22 cellular contexts compared by ENCODE assay signal in the genomic region with DNA sequence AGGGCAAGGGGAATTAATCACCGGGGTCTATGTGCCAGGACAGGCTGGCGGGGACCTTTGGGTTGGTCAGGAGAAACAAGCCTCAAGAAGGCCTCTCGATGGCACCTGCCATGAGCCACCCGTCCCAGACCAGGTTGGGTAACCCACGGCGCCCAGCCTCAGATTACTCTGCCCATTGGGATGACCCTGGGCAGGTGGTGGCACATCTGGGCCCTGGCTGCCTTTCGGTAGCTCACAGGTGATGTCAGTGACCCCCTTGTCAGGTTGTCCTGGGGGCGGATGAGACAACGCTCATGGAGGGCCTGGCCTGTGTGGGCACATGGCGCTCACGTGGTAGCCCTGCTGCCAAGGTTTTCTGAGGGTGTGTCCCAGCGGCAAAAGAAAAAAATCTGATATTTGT.
"Had no signal": no experiment of that assay in that cellular context is flagged by ENCODE, and none has a peak within 500 bp of the region (broad histone marks: within the 10 kb centered on the region; RNA-seq: fewer than 3 reads in every experiment).

No MANE protein-coding gene starts in this region.

- H3K27ac Mint-ChIP-seq: activated naive CD4-positive, alpha-beta T cell treated with anti-CD3 and anti-CD28 coated beads for 36 hours; activated T-cell treated with anti-CD3 and anti-CD28 coated beads, Interleukin-2, amount 50 U/mL, for 72 hours; naive B cell; neural progenitor cell; stimulated activated effector memory CD8-positive, alpha-beta T cell treated with anti-CD3 and anti-CD28 coated beads, Interleukin-12 subunit alpha, Interleukin-12 subunit beta, amount 100 ng/mL, for 72 hours; stimulated activated naive CD8-positive, alpha-beta T cell treated with anti-CD3 and anti-CD28 coated beads, Interleukin-15, amount 100 ng/mL, for 72 hours had no signal

- ATAC-seq: activated T-cell treated with anti-CD3 and anti-CD28 coated beads, Interleukin-2, amount 50 U/mL, for 72 hours; heart left ventricle; left cardiac atrium; mucosa of descending colon; stimulated activated effector memory CD8-positive, alpha-beta T cell treated with anti-CD3 and anti-CD28 coated beads, Interleukin-12 subunit alpha, Interleukin-12 subunit beta, amount 100 ng/mL, for 72 hours; stimulated activated naive CD8-positive, alpha-beta T cell treated with anti-CD3 and anti-CD28 coated beads, Interleukin-15, amount 100 ng/mL, for 72 hours had no signal

- H3K9me3 Mint-ChIP-seq: activated naive CD4-positive, alpha-beta T cell treated with anti-CD3 and anti-CD28 coated beads for 36 hours; activated T-cell treated with anti-CD3 and anti-CD28 coated beads, Interleukin-2, amount 50 U/mL, for 72 hours; neural progenitor cell; stimulated activated effector memory CD8-positive, alpha-beta T cell treated with anti-CD3 and anti-CD28 coated beads, Interleukin-12 subunit alpha, Interleukin-12 subunit beta, amount 100 ng/mL, for 72 hours; stimulated activated naive CD8-positive, alpha-beta T cell treated with anti-CD3 and anti-CD28 coated beads, Interleukin-15, amount 100 ng/mL, for 72 hours had no signal

- H3K4me1 Mint-ChIP-seq: naive B cell; stimulated activated effector memory CD8-positive, alpha-beta T cell treated with anti-CD3 and anti-CD28 coated beads, Interleukin-12 subunit alpha, Interleukin-12 subunit beta, amount 100 ng/mL, for 72 hours; stimulated activated naive CD8-positive, alpha-beta T cell treated with anti-CD3 and anti-CD28 coated beads, Interleukin-15, amount 100 ng/mL, for 72 hours had no signal

- DNase-seq: activated effector memory CD4-positive, alpha-beta T cell treated with Interleukin-2 at 50 U/mL for 16 hours; activated naive CD4-positive, alpha-beta T cell treated with anti-CD3 and anti-CD28 coated beads for 36 hours; activated T-cell treated with anti-CD3 and anti-CD28 coated beads, Interleukin-2, amount 50 U/mL, for 72 hours; amygdala; cerebellar nuclear complex; left cardiac atrium; mesenchymal stem cell; mucosa of descending colon; naive B cell; stimulated activated CD4-positive, alpha-beta T cell treated with anti-CD3 and anti-CD28 coated beads, Interleukin-1b, Interleukin-23, amount 100 ng/mL, for 48 hours; stimulated activated naive CD8-positive, alpha-beta T cell treated with anti-CD3 and anti-CD28 coated beads, Interleukin-15, amount 100 ng/mL, for 72 hours; T-helper 1 cell; WERI-Rb-1 had no signal

- H3K4me3 ChIP-seq: heart left ventricle, mucosa of descending colon, neural progenitor cell, prostate gland, skin epidermis, tibial artery had no signal

- H3K4me3 Mint-ChIP-seq: activated naive CD4-positive, alpha-beta T cell treated with anti-CD3 and anti-CD28 coated beads for 36 hours; activated T-cell treated with anti-CD3 and anti-CD28 coated beads, Interleukin-2, amount 50 U/mL, for 72 hours; naive B cell; neural progenitor cell; stimulated activated effector memory CD8-positive, alpha-beta T cell treated with anti-CD3 and anti-CD28 coated beads, Interleukin-12 subunit alpha, Interleukin-12 subunit beta, amount 100 ng/mL, for 72 hours; stimulated activated naive CD8-positive, alpha-beta T cell treated with anti-CD3 and anti-CD28 coated beads, Interleukin-15, amount 100 ng/mL, for 72 hours had no signal

- H3K36me3 Mint-ChIP-seq: naive B cell; neural progenitor cell; stimulated activated effector memory CD8-positive, alpha-beta T cell treated with anti-CD3 and anti-CD28 coated beads, Interleukin-12 subunit alpha, Interleukin-12 subunit beta, amount 100 ng/mL, for 72 hours had no signal

- FAIRE-seq: islet of Langerhans, TTC549 had no signal

- H3K36me3 ChIP-seq: heart left ventricle, neural progenitor cell, prostate gland, tibial artery, WERI-Rb-1 had no signal

- H3K27ac ChIP-seq: epithelial cell of prostate, heart left ventricle, neural progenitor cell, prostate gland, skin epidermis, tibial artery, WERI-Rb-1 had no signal

- H3K27me3 ChIP-seq: heart left ventricle had no signal

- H3K9me3 ChIP-seq: heart left ventricle, mucosa of descending colon, prostate gland, tibial artery had no signal

- H3K4me1 ChIP-seq: heart left ventricle, prostate gland, tibial artery had no signal
